30 cellular contexts compared by ENCODE assay signal in the genomic region with DNA sequence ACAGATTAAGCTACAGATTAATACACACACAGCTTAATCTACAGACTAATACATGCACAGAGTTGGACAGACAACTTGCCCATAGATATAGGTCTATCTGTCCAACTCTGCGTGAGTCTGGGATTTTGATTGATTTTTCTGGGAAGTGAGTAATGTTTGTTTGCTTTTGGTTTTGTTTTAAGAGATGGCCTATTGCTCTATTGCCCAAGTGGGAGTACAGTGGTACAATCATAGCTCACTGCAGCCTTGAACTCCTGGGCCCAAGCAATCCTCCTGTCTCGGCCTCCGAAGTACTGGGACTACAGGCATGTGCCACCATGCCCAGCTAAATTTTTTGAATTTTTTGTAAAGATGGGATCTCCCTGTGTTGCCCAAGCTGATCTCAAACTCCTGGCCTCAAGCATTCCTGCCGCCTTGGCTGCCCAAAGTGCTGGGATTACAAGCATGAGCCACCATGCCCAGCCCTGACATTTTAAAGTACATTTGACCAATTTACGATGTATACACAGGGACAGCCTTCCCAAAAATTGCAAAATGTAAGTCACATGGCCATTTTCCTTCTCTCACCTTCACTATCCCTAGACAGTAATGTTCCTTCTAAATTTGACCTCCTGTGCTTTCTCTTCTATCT. TPM values are rescaled to one million over a fixed set of nuclear protein-coding genes. Genes with fewer than 3 reads are reported as not detected.
"Had no signal": no experiment of that assay in that cellular context is flagged by ENCODE, and none has a peak within 500 bp of the region (broad histone marks: within the 10 kb centered on the region; RNA-seq: fewer than 3 reads in every experiment).

No MANE protein-coding gene starts in this region.

- H3K27me3 ChIP-seq: MG63, SJSA1 had no signal

- H3K27ac Mint-ChIP-seq: activated B cell treated with CpG ODN at 0.5 μM for 24 hours; activated CD4-positive, alpha-beta memory T cell treated with anti-CD3 and anti-CD28 coated beads for 36 hours; activated CD4-positive, alpha-beta T cell treated with anti-CD3 and anti-CD28 coated beads, Interleukin-2, amount 10 ng/mL, durations not matched to agents 24 days and 14 days; activated naive CD4-positive, alpha-beta T cell treated with anti-CD3 and anti-CD28 coated beads for 36 hours; activated naive CD8-positive, alpha-beta T cell; activated T-helper 17 cell treated with anti-CD3 and anti-CD28 coated beads, Interleukin-2, amount 50 U/mL, for 72 hours; T-helper 1 cell treated with Interleukin-12 subunit alpha and Interleukin-12 subunit beta and Interleukin-4 antibody, amounts not matched to agents 30 μg/mL and 1 μg/mL, for 36 hours had no signal

- H3K27ac ChIP-seq: SJSA1 had no signal

- H3K4me3 ChIP-seq: MG63, SJSA1 had no signal

- ATAC-seq: activated T-helper 17 cell treated with anti-CD3 and anti-CD28 coated beads, Interleukin-2, amount 50 U/mL, for 72 hours had no signal

- H3K9me3 Mint-ChIP-seq: activated B cell treated with CpG ODN at 0.5 μM for 24 hours; activated CD4-positive, alpha-beta memory T cell treated with anti-CD3 and anti-CD28 coated beads for 36 hours; activated CD4-positive, alpha-beta T cell treated with anti-CD3 and anti-CD28 coated beads, Interleukin-2, amount 10 ng/mL, durations not matched to agents 24 days and 14 days; activated naive CD4-positive, alpha-beta T cell treated with anti-CD3 and anti-CD28 coated beads for 36 hours; T-helper 1 cell treated with Interleukin-12 subunit alpha and Interleukin-12 subunit beta and Interleukin-4 antibody, amounts not matched to agents 30 μg/mL and 1 μg/mL, for 36 hours had no signal

- H3K9me3 ChIP-seq: MG63, SJSA1 had no signal

- H3K4me3 Mint-ChIP-seq: activated B cell treated with CpG ODN at 0.5 μM for 24 hours; activated CD4-positive, alpha-beta memory T cell treated with anti-CD3 and anti-CD28 coated beads for 36 hours; activated CD4-positive, alpha-beta T cell treated with anti-CD3 and anti-CD28 coated beads, Interleukin-2, amount 10 ng/mL, durations not matched to agents 24 days and 14 days; activated naive CD4-positive, alpha-beta T cell treated with anti-CD3 and anti-CD28 coated beads for 36 hours; activated naive CD8-positive, alpha-beta T cell; activated T-helper 17 cell treated with anti-CD3 and anti-CD28 coated beads, Interleukin-2, amount 50 U/mL, for 72 hours; T-helper 1 cell treated with Interleukin-12 subunit alpha and Interleukin-12 subunit beta and Interleukin-4 antibody, amounts not matched to agents 30 μg/mL and 1 μg/mL, for 36 hours had no signal

- H3K36me3 Mint-ChIP-seq: activated CD4-positive, alpha-beta memory T cell treated with anti-CD3 and anti-CD28 coated beads for 36 hours; activated naive CD8-positive, alpha-beta T cell had no signal

- H3K4me1 Mint-ChIP-seq: activated B cell treated with CpG ODN at 0.5 μM for 24 hours; activated CD4-positive, alpha-beta T cell treated with anti-CD3 and anti-CD28 coated beads, Interleukin-2, amount 10 ng/mL, durations not matched to agents 24 days and 14 days; activated T-helper 17 cell treated with anti-CD3 and anti-CD28 coated beads, Interleukin-2, amount 50 U/mL, for 72 hours had no signal

- DNase-seq: activated B cell treated with CpG ODN at 0.5 μM for 24 hours; activated CD4-positive, alpha-beta memory T cell treated with anti-CD3 and anti-CD28 coated beads for 36 hours; activated CD4-positive, alpha-beta T cell treated with anti-CD3 and anti-CD28 coated beads for 1 hour; activated CD4-positive, alpha-beta T cell treated with anti-CD3 and anti-CD28 coated beads, Interleukin-2, amount 10 ng/mL, durations not matched to agents 24 days and 14 days; activated CD8-positive, alpha-beta memory T cell treated with anti-CD3 and anti-CD28 coated beads for 24 hours; activated gamma-delta T cell; activated naive CD4-positive, alpha-beta T cell treated with anti-CD3 and anti-CD28 coated beads for 36 hours; activated T-cell treated with anti-CD3 and anti-CD28 coated beads for 4 hours; activated T-cell treated with anti-CD3 and anti-CD28 coated beads, Interleukin-2, amount 50 U/mL, for 48 hours; anterior cingulate cortex; caudate nucleus; IMR-90; KG1; MG63; MV-4-11; NCI-H1092 treated with DMSO at 0.1 percent for 48 hours; NCI-H1417 treated with DMSO at 0.1 percent for 48 hours; NCI-H1694; NCI-H2029; NCI-H2107; NCI-H2171 treated with DMSO at 0.1 percent for 48 hours; NCI-H226; NCI-H526; NCI-H774; SHP77; T-helper 9 cell had no signal

- H3K36me3 ChIP-seq: MG63, SJSA1 had no signal

- H3K27me3 Mint-ChIP-seq: activated B cell treated with CpG ODN at 0.5 μM for 24 hours; activated CD4-positive, alpha-beta T cell treated with anti-CD3 and anti-CD28 coated beads, Interleukin-2, amount 10 ng/mL, durations not matched to agents 24 days and 14 days; activated naive CD8-positive, alpha-beta T cell had no signal

RNA-seq across cellular contexts. Expression of a gene that starts 50.8 kb away (rescaled TPM):
- total RNA-seq: activated B cell treated with CpG ODN at 0.5 μM for 24 hours; activated CD4-positive, alpha-beta memory T cell treated with anti-CD3 and anti-CD28 coated beads for 36 hours; activated CD4-positive, alpha-beta T cell treated with anti-CD3 and anti-CD28 coated beads, Interleukin-2, amount 10 ng/mL, durations not matched to agents 24 days and 14 days; activated naive CD4-positive, alpha-beta T cell treated with anti-CD3 and anti-CD28 coated beads for 36 hours had no signal
